8 cellular contexts compared by ENCODE assay signal in genomic region chr2:126658316-126658909, GRCh38. TPM values are rescaled to one million over a fixed set of nuclear protein-coding genes. Genes with fewer than 3 reads are reported as not detected.
DNase-seq lines count a peak whose midpoint lies in the region; ATAC-seq and TF ChIP-seq lines count a peak whose summit lies in the region.

No MANE protein-coding gene starts in this region.

- no peak for TF ChIP-seq POLR2A in HCT116 (IDR thresholded peaks at IDR 0.05; ENCODE audit: borderline replicate concordance, extremely low read depth, insufficient read depth, insufficient read length)

- peak overlapping the region; percentile 1; the same call in 1 of the 2 replicates for H3K9ac ChIP-seq in DND-41 (ENCODE audit: low read depth, low read length)
- no peak overlapping the region for H3K9ac ChIP-seq in HCT116 (ENCODE audit: low read length)

- POLR2A ChIA-PET in HCT116 (lab: Charles Lee) = interaction anchor here (1.1 kb wide), 1 partner anchor 16 kb away, joined by 3 read pairs; no protein-coding TSS in a partner anchor
- POLR2A ChIA-PET in activated naive CD8-positive, alpha-beta T cell treated with anti-CD3 and anti-CD28 coated beads, Interleukin-2, amount 10 ng/mL, durations not matched to agents 7 days and 5 days (lab: Charles Lee) = interaction anchor here (0.5 to 2.5 kb wide), 6 partner anchors 21 to 426 kb away, joined by 3 to 21 read pairs (median 4); no protein-coding TSS in a partner anchor

- no peaks in the 10 kb centered on the region for H4K20me1 ChIP-seq in DND-41 (ENCODE audit: insufficient read depth, low read length)
- no peaks in the 10 kb centered on the region for H4K20me1 ChIP-seq in HCT116 (ENCODE audit: insufficient read depth)

- peaks cover 61% of the 10 kb centered on the region for H3K4me1 Mint-ChIP-seq in activated naive CD8-positive, alpha-beta T cell treated with anti-CD3 and anti-CD28 coated beads, Interleukin-2, amount 10 ng/mL, durations not matched to agents 7 days and 5 days
- H3K4me1 Mint-ChIP-seq in natural killer cell treated with Interleukin-12 subunit alpha and Interleukin-12 subunit beta and Interleukin-15 and Interleukin-18, amount 100 ng/mL, for 72 hours (ENCODE audit: low read depth in 2 of 2) = peaks cover 69 to 70% of the 10 kb centered on the region in 2 donors

- peak overlapping the region; percentile 98 for H3K27ac Mint-ChIP-seq in activated naive CD8-positive, alpha-beta T cell treated with anti-CD3 and anti-CD28 coated beads, Interleukin-2, amount 10 ng/mL, durations not matched to agents 7 days and 5 days
- H3K27ac Mint-ChIP-seq in natural killer cell treated with Interleukin-12 subunit alpha and Interleukin-12 subunit beta and Interleukin-15 and Interleukin-18, amount 100 ng/mL, for 72 hours = peak overlapping the region; percentile 97 to 99

- no peak for TF ChIP-seq RAD21 in HCT116 (IDR thresholded peaks at IDR 0.05; ENCODE audit: low read depth)

- peak overlapping the region; percentile 97 for H3K4me3 Mint-ChIP-seq in activated naive CD8-positive, alpha-beta T cell treated with anti-CD3 and anti-CD28 coated beads, Interleukin-2, amount 10 ng/mL, durations not matched to agents 7 days and 5 days
- H3K4me3 Mint-ChIP-seq in natural killer cell treated with Interleukin-12 subunit alpha and Interleukin-12 subunit beta and Interleukin-15 and Interleukin-18, amount 100 ng/mL, for 72 hours = peak overlapping the region; percentile 93

- no peaks in the 10 kb centered on the region for H3K36me3 ChIP-seq in DND-41 (ENCODE audit: insufficient read depth, low read length)
- no peaks in the 10 kb centered on the region for H3K36me3 ChIP-seq in HCT116 (ENCODE audit: control insufficient read depth in 1 of 2, insufficient read depth in 2 of 2, low read length in 2 of 2)

- 0 out of 3 replicates have a peak, but pooled peaks have one; percentile 13 for ATAC-seq in DND-41 (ENCODE audit: insufficient read depth, low read depth)
- peak; percentile 35 for ATAC-seq in HCT116
- peak; percentile 20 for ATAC-seq in activated naive CD8-positive, alpha-beta T cell treated with anti-CD3 and anti-CD28 coated beads, Interleukin-2, amount 10 ng/mL, durations not matched to agents 7 days and 5 days (ENCODE audit: low read depth)
- ATAC-seq in natural killer cell treated with Interleukin-12 subunit alpha and Interleukin-12 subunit beta and Interleukin-15 and Interleukin-18, amount 100 ng/mL, for 72 hours = no peak
- ATAC-seq in HG03095 (IDR thresholded peaks at IDR 0.05; ENCODE audit: unreplicated experiment) = no peak

- H3K9me3 Mint-ChIP-seq in activated naive CD8-positive, alpha-beta T cell treated with anti-CD3 and anti-CD28 coated beads, Interleukin-2, amount 10 ng/mL, durations not matched to agents 7 days and 5 days = no peaks in the 10 kb centered on the region
- H3K9me3 Mint-ChIP-seq in natural killer cell treated with Interleukin-12 subunit alpha and Interleukin-12 subunit beta and Interleukin-15 and Interleukin-18, amount 100 ng/mL, for 72 hours = no peaks in the 10 kb centered on the region

- peaks cover 19% of the 10 kb centered on the region for H3K27me3 ChIP-seq in DND-41 (ENCODE audit: insufficient read depth, low read length, poor library complexity)
- no peaks in the 10 kb centered on the region for H3K27me3 ChIP-seq in HCT116 (ENCODE audit: insufficient read depth, low read length)

- CTCF ChIA-PET in HCT116 (lab: Charles Lee) = no interaction called here

- H3K4me1 ChIP-seq in DND-41 (ENCODE audit: insufficient read depth, low read length) (peaks cover 22% of the 10 kb centered on the region), HCT116 (ENCODE audit: control insufficient read depth in 1 of 2, insufficient read depth in 2 of 2, low read length in 2 of 2) (peaks cover 18 to 22% of the 10 kb centered on the region in 2 experiments)

- H3K9me2 ChIP-seq in HCT116 (ENCODE audit: insufficient read depth) = no peaks in the 10 kb centered on the region

- H3K9me3 ChIP-seq in DND-41 (ENCODE audit: insufficient read depth, low read length, severe bottlenecking) = no peaks in the 10 kb centered on the region
- no peaks in the 10 kb centered on the region for H3K9me3 ChIP-seq in HCT116 (ENCODE audit: control insufficient read depth in 1 of 2, insufficient read depth in 1 of 2, low read depth in 1 of 2, low read length in 2 of 2)

- peak overlapping the region; percentile 64 for H3K4me2 ChIP-seq in DND-41 (ENCODE audit: insufficient read depth, low read length)
- H3K4me2 ChIP-seq in HCT116 (ENCODE audit: low read length) = peak overlapping the region; percentile 70

- H3K4me3 ChIP-seq in DND-41 (ENCODE audit: low read depth in 1 of 2, low read length in 2 of 2) (no peak overlapping the region), HCT116 (replicated peaks in 1 of 2; ENCODE audit: low read depth in 1 of 2, low read length in 2 of 2) (0 out of 4 replicates have a peak overlapping the region, but pooled peaks of 1 of the 2 experiments have one; percentile 28)

- H3K27ac ChIP-seq in DND-41 (ENCODE audit: low read length) (peak overlapping the region; percentile 64), HCT116 (ENCODE audit: low read depth, low read length) (peak overlapping the region; percentile 66)

- intact Hi-C loops in HCT116 (cut with micrococcal nuclease) = no loop called here

- H3K79me2 ChIP-seq in DND-41 (ENCODE audit: insufficient read depth, low read length) (no peaks in the 10 kb centered on the region), HCT116 (ENCODE audit: insufficient read depth, low read length) (no peaks in the 10 kb centered on the region)

- TF ChIP-seq CTCF in DND-41 (IDR thresholded peaks at IDR 0.05; ENCODE audit: borderline replicate concordance, extremely low read depth, low read length, poor library complexity, severe bottlenecking) (no peak), HCT116 (IDR thresholded peaks at IDR 0.05 in 2 of 3, conservative IDR thresholded peaks at IDR 0.05 in 1 of 3; ENCODE audit: borderline replicate concordance in 1 of 3, insufficient read depth in 1 of 3, low read depth in 2 of 3, low read length in 2 of 3) (no peak)

- RAD21 ChIA-PET in HCT116 (lab: Charles Lee; ENCODE audit: low non-redundant PET in 1 of 2, low total read pairs in 2 of 2, uncharacterized antibody in 2 of 2, unreplicated experiment in 2 of 2) = no interaction called here

- no TSS peak for BruUV-seq in HCT116 (replicated peaks; lab: Mats Ljungman, UMichigan)

- peak; percentile 21 for DNase-seq in DND-41
- no peak for DNase-seq in HCT116 (ENCODE audit: low read depth, low spot score)
- no peak for DNase-seq in activated naive CD8-positive, alpha-beta T cell treated with anti-CD3 and anti-CD28 coated beads, Interleukin-2, amount 10 ng/mL, durations not matched to agents 7 days and 5 days
- DNase-seq in natural killer cell treated with Interleukin-12 subunit alpha and Interleukin-12 subunit beta and Interleukin-15 and Interleukin-18, amount 100 ng/mL, for 72 hours (ENCODE audit: low spot score) = no peak
- DNase-seq in GM19240 (ENCODE audit: insufficient read length, low spot score) = no peak
- no peak for DNase-seq in OCI-M2 (lab: John Stamatoyannopoulos, UW; ENCODE audit: unreplicated experiment)
- DNase-seq in DMS 273 (lab: John Stamatoyannopoulos, UW; ENCODE audit: unreplicated experiment) = no peak

- H2AFZ ChIP-seq in DND-41 (ENCODE audit: low read depth, low read length) (no peak overlapping the region), HCT116 (ENCODE audit: low read depth, low read length, poor library complexity, severe bottlenecking) (peak overlapping the region; percentile 85)

- peaks cover 26% of the 10 kb centered on the region for H3K36me3 Mint-ChIP-seq in activated naive CD8-positive, alpha-beta T cell treated with anti-CD3 and anti-CD28 coated beads, Interleukin-2, amount 10 ng/mL, durations not matched to agents 7 days and 5 days
- H3K36me3 Mint-ChIP-seq in natural killer cell treated with Interleukin-12 subunit alpha and Interleukin-12 subunit beta and Interleukin-15 and Interleukin-18, amount 100 ng/mL, for 72 hours = no peaks in the 10 kb centered on the region

- no peaks in the 10 kb centered on the region for H3K27me3 Mint-ChIP-seq in activated naive CD8-positive, alpha-beta T cell treated with anti-CD3 and anti-CD28 coated beads, Interleukin-2, amount 10 ng/mL, durations not matched to agents 7 days and 5 days
- H3K27me3 Mint-ChIP-seq in natural killer cell treated with Interleukin-12 subunit alpha and Interleukin-12 subunit beta and Interleukin-15 and Interleukin-18, amount 100 ng/mL, for 72 hours = no peaks in the 10 kb centered on the region

TF ChIP-seq in HCT116, 20 proteins besides CTCF, POLR2A, EP300 and RAD21 (continues in another document):
- TF ChIP-seq CEBPB (IDR thresholded peaks at IDR 0.05; ENCODE audit: low read depth) = no peak
- TF ChIP-seq SRF (IDR thresholded peaks at IDR 0.05; ENCODE audit: low read depth) = no peak
- no peak for TF ChIP-seq ZFX (IDR thresholded peaks at IDR 0.05)
- TF ChIP-seq JUND (IDR thresholded peaks at IDR 0.05) = no peak
- TF ChIP-seq YY1 (IDR thresholded peaks at IDR 0.05; ENCODE audit: extremely low read depth, insufficient replicate concordance, low read depth, low read length) = no peak
- no peak for TF ChIP-seq SP1 (IDR thresholded peaks at IDR 0.05; ENCODE audit: low read depth)
- no peak for TF ChIP-seq EZH2 (IDR thresholded peaks at IDR 0.05)
- TF ChIP-seq EGR1 (IDR thresholded peaks at IDR 0.05; ENCODE audit: low read depth) = no peak
- TF ChIP-seq ZNF274 (IDR thresholded peaks at IDR 0.05; ENCODE audit: low read depth, low read length) = no peak
- no peak for TF ChIP-seq SIN3A (IDR thresholded peaks at IDR 0.05; ENCODE audit: low read depth)
- TF ChIP-seq EZH2phosphoT487 (IDR thresholded peaks at IDR 0.05; ENCODE audit: borderline replicate concordance) = no peak

RNA-seq across cellular contexts. Expression of gene GYPC, which starts 2.5 kb away (rescaled TPM):
- 0.66 TPM for total RNA-seq in HCT116 (2021; ENCODE audit: unreplicated experiment)
- polyA plus RNA-seq in HCT116 (2012) = not detected in 2 replicates
- 100 to 1,000 TPM; 132 to 137 TPM for total RNA-seq in activated naive CD8-positive, alpha-beta T cell treated with anti-CD3 and anti-CD28 coated beads, Interleukin-2, amount 10 ng/mL, durations not matched to agents 7 days and 5 days
- 10 to 100 TPM; 44.2 to 56.9 TPM for total RNA-seq in natural killer cell treated with Interleukin-12 subunit alpha and Interleukin-12 subunit beta and Interleukin-15 and Interleukin-18, amount 100 ng/mL, for 72 hours

Comparison
In these comparisons a context has a peak if more than half of its experiments do, and no peak if none do; other contexts are left out.
1. ATAC-seq: peak in DND-41 (single experiment), HCT116 (single experiment) and activated naive CD8-positive, alpha-beta T cell treated with anti-CD3 and anti-CD28 coated beads, Interleukin-2, amount 10 ng/mL, durations not matched to agents 7 days and 5 days (single experiment); none in natural killer cell treated with Interleukin-12 subunit alpha and Interleukin-12 subunit beta and Interleukin-15 and Interleukin-18, amount 100 ng/mL, for 72 hours (0 of 2) and HG03095 (single experiment).
2. RNA of gene GYPC, which starts 2.5 kb away (total RNA-seq): 132 to 137 TPM in activated naive CD8-positive, alpha-beta T cell treated with anti-CD3 and anti-CD28 coated beads, Interleukin-2, amount 10 ng/mL, durations not matched to agents 7 days and 5 days and 44.2 to 56.9 TPM in natural killer cell treated with Interleukin-12 subunit alpha and Interleukin-12 subunit beta and Interleukin-15 and Interleukin-18, amount 100 ng/mL, for 72 hours; 0.66 TPM in HCT116 (single experiment); every median in the first group is over 10 times any median in the second.